Comparison of ENCODE assay signal across 27 cellular contexts in genomic region chr16:4508806-4509205, GRCh38. TPM values are rescaled to one million over a fixed set of nuclear protein-coding genes. Genes with fewer than 3 reads are reported as not detected.
DNase-seq lines count a peak whose midpoint lies in the region; ATAC-seq and TF ChIP-seq lines count a peak whose summit lies in the region.
"Had no signal": no experiment of that assay in that cellular context is flagged by ENCODE, and none has a peak within 500 bp of the region (broad histone marks: within the 10 kb centered on the region; RNA-seq: fewer than 3 reads in every experiment).

No MANE protein-coding gene starts in this region.

- peaks cover 78% of the 10 kb centered on the region for H3K36me3 Mint-ChIP-seq in activated CD8-positive, alpha-beta T cell treated with anti-CD3 and anti-CD28 coated beads, Interleukin-2, amount 10 ng/mL, durations not matched to agents 7 days and 5 days (ENCODE audit: low read depth)
- peaks cover 40% of the 10 kb centered on the region for H3K36me3 Mint-ChIP-seq in activated CD8-positive, alpha-beta T cell treated with anti-CD3 and anti-CD28 coated beads for 36 hours (ENCODE audit: low read depth)
- H3K36me3 Mint-ChIP-seq in CD4-positive, CD25-positive, alpha-beta regulatory T cell, result peaks cover 33% of the 10 kb centered on the region
- peaks cover 83% of the 10 kb centered on the region for H3K36me3 Mint-ChIP-seq in activated T-helper 17 cell treated with anti-CD3 and anti-CD28 coated beads, Interleukin-2, amount 50 U/mL, for 72 hours (ENCODE audit: low read depth)
- peaks cover 0 to 73% (median 12%) of the 10 kb centered on the region in 3 donors for H3K36me3 Mint-ChIP-seq in naive thymus-derived CD8-positive, alpha-beta T cell

- peaks cover 43% of the 10 kb centered on the region for H3K4me1 ChIP-seq in CD4-positive, CD25-positive, alpha-beta regulatory T cell (ENCODE audit: control insufficient read depth, insufficient read depth, low read length, poor library complexity, severe bottlenecking)
- H3K4me1 ChIP-seq: Caco-2, SJCRH30 had no signal

- no peaks in the 10 kb centered on the region for H3K27me3 Mint-ChIP-seq in activated CD8-positive, alpha-beta T cell treated with anti-CD3 and anti-CD28 coated beads, Interleukin-2, amount 10 ng/mL, durations not matched to agents 7 days and 5 days (ENCODE audit: low read depth)
- H3K27me3 Mint-ChIP-seq in activated CD8-positive, alpha-beta T cell treated with anti-CD3 and anti-CD28 coated beads for 36 hours, result no peaks in the 10 kb centered on the region
- H3K27me3 Mint-ChIP-seq in CD4-positive, CD25-positive, alpha-beta regulatory T cell, result no peaks in the 10 kb centered on the region
- H3K27me3 Mint-ChIP-seq in activated T-helper 17 cell treated with anti-CD3 and anti-CD28 coated beads, Interleukin-2, amount 50 U/mL, for 72 hours, result no peaks in the 10 kb centered on the region
- no peaks in the 10 kb centered on the region for H3K27me3 Mint-ChIP-seq in naive thymus-derived CD8-positive, alpha-beta T cell

- peaks cover 56% of the 10 kb centered on the region for H3K36me3 ChIP-seq in CD4-positive, CD25-positive, alpha-beta regulatory T cell (ENCODE audit: control insufficient read depth, insufficient read depth, low read length)
- peaks cover 76% of the 10 kb centered on the region for H3K36me3 ChIP-seq in WERI-Rb-1

- POLR2A ChIA-PET in activated CD8-positive, alpha-beta T cell treated with anti-CD3 and anti-CD28 coated beads, Interleukin-2, amount 10 ng/mL, durations not matched to agents 7 days and 5 days (lab: Charles Lee), result interaction anchor here (0.8 to 1.1 kb wide), 4 partner anchors 8 to 108 kb away, joined by 3 to 5 read pairs (median 4); partner anchors contain the start of gene HMOX2
- POLR2A ChIA-PET in activated CD8-positive, alpha-beta T cell treated with anti-CD3 and anti-CD28 coated beads for 36 hours (lab: Charles Lee), result interaction anchor here (4.8 kb wide), 1 partner anchor 30 kb away, joined by 18 read pairs; no protein-coding TSS in a partner anchor
- POLR2A ChIA-PET in naive thymus-derived CD8-positive, alpha-beta T cell (lab: Charles Lee), result interaction anchor here (0.6 to 15.5 kb wide), 3 partner anchors 9 to 33 kb away, joined by 3 to 324 read pairs (median 207); partner anchors contain the start of genes HMOX2 and NMRAL1

- intact Hi-C loops in activated CD8-positive, alpha-beta T cell treated with anti-CD3 and anti-CD28 coated beads for 36 hours (cut with micrococcal nuclease), result no loop called here

- TF ChIP-seq CTCF in activated CD8-positive, alpha-beta T cell treated with anti-CD3 and anti-CD28 coated beads for 36 hours (IDR thresholded peaks at IDR 0.05), result no peak
- no peak for TF ChIP-seq CTCF in WERI-Rb-1 (IDR thresholded peaks at IDR 0.05; ENCODE audit: low read depth, low read length)

- no peak overlapping the region for H3K4me3 Mint-ChIP-seq in activated CD8-positive, alpha-beta T cell treated with anti-CD3 and anti-CD28 coated beads, Interleukin-2, amount 10 ng/mL, durations not matched to agents 7 days and 5 days
- H3K4me3 Mint-ChIP-seq in activated CD8-positive, alpha-beta T cell treated with anti-CD3 and anti-CD28 coated beads for 36 hours, result no peak overlapping the region
- H3K4me3 Mint-ChIP-seq in CD4-positive, CD25-positive, alpha-beta regulatory T cell, result no peak overlapping the region
- H3K4me3 Mint-ChIP-seq in activated T-helper 17 cell treated with anti-CD3 and anti-CD28 coated beads, Interleukin-2, amount 50 U/mL, for 72 hours, result no peak overlapping the region
- no peak overlapping the region for H3K4me3 Mint-ChIP-seq in naive thymus-derived CD8-positive, alpha-beta T cell
- H3K4me3 Mint-ChIP-seq: H9, HFFc6 had no signal

- no peaks in the 10 kb centered on the region for H3K27me3 ChIP-seq in CD4-positive, CD25-positive, alpha-beta regulatory T cell (ENCODE audit: control insufficient read depth, insufficient read depth, low read length)
- no peaks in the 10 kb centered on the region for H3K27me3 ChIP-seq in WERI-Rb-1 (ENCODE audit: insufficient read depth, low read depth, severe bottlenecking)
- H3K27me3 ChIP-seq: SJCRH30 had no signal

- H3K4me3 ChIP-seq in CD4-positive, CD25-positive, alpha-beta regulatory T cell (ENCODE audit: low read depth, low read length), result no peak overlapping the region
- no peak overlapping the region for H3K4me3 ChIP-seq in WERI-Rb-1 (ENCODE audit: low read depth, low read length)
- H3K4me3 ChIP-seq: GM12878, SJCRH30 had no signal

- peaks cover 65% of the 10 kb centered on the region for H3K4me1 Mint-ChIP-seq in activated CD8-positive, alpha-beta T cell treated with anti-CD3 and anti-CD28 coated beads, Interleukin-2, amount 10 ng/mL, durations not matched to agents 7 days and 5 days (ENCODE audit: low read depth)
- peaks cover 43% of the 10 kb centered on the region for H3K4me1 Mint-ChIP-seq in activated CD8-positive, alpha-beta T cell treated with anti-CD3 and anti-CD28 coated beads for 36 hours (ENCODE audit: low read depth)
- peaks cover 16 to 64% (median 34%) of the 10 kb centered on the region in 4 donors for H3K4me1 Mint-ChIP-seq in CD4-positive, CD25-positive, alpha-beta regulatory T cell
- peaks cover 27% of the 10 kb centered on the region for H3K4me1 Mint-ChIP-seq in activated T-helper 17 cell treated with anti-CD3 and anti-CD28 coated beads, Interleukin-2, amount 50 U/mL, for 72 hours
- H3K4me1 Mint-ChIP-seq in naive thymus-derived CD8-positive, alpha-beta T cell, result peaks cover 29 to 70% (median 59%) of the 10 kb centered on the region in 4 donors

- no peak for ATAC-seq in activated CD8-positive, alpha-beta T cell treated with anti-CD3 and anti-CD28 coated beads, Interleukin-2, amount 10 ng/mL, durations not matched to agents 7 days and 5 days
- no peak for ATAC-seq in activated CD8-positive, alpha-beta T cell treated with anti-CD3 and anti-CD28 coated beads for 36 hours
- ATAC-seq in CD4-positive, CD25-positive, alpha-beta regulatory T cell (ENCODE audit: low read depth in 2 of 2), result no peak
- ATAC-seq in activated T-helper 17 cell treated with anti-CD3 and anti-CD28 coated beads, Interleukin-2, amount 50 U/mL, for 72 hours (replicated peaks), result no peak
- no peak for ATAC-seq in naive thymus-derived CD8-positive, alpha-beta T cell
- ATAC-seq: GM12878, Panc1 had no signal

- H3K9me3 ChIP-seq in CD4-positive, CD25-positive, alpha-beta regulatory T cell (ENCODE audit: control insufficient read depth in 2 of 2, low read length in 2 of 2), result no peaks in the 10 kb centered on the region
- no peaks in the 10 kb centered on the region for H3K9me3 ChIP-seq in WERI-Rb-1 (ENCODE audit: severe bottlenecking)
- H3K9me3 ChIP-seq: Caco-2, SJCRH30 had no signal

- peak overlapping the region; percentile 42 for H3K27ac ChIP-seq in CD4-positive, CD25-positive, alpha-beta regulatory T cell (ENCODE audit: insufficient read depth, low read length, poor library complexity, severe bottlenecking)
- no peak overlapping the region for H3K27ac ChIP-seq in WERI-Rb-1
- H3K27ac ChIP-seq: C4-2B, SJCRH30 had no signal

- no peaks in the 10 kb centered on the region for H3K9me3 Mint-ChIP-seq in activated CD8-positive, alpha-beta T cell treated with anti-CD3 and anti-CD28 coated beads, Interleukin-2, amount 10 ng/mL, durations not matched to agents 7 days and 5 days (ENCODE audit: insufficient read depth)
- H3K9me3 Mint-ChIP-seq in activated CD8-positive, alpha-beta T cell treated with anti-CD3 and anti-CD28 coated beads for 36 hours, result no peaks in the 10 kb centered on the region
- H3K9me3 Mint-ChIP-seq in CD4-positive, CD25-positive, alpha-beta regulatory T cell, result peaks cover 0 to 3% (median 0%) of the 10 kb centered on the region in 7 donors
- H3K9me3 Mint-ChIP-seq in activated T-helper 17 cell treated with anti-CD3 and anti-CD28 coated beads, Interleukin-2, amount 50 U/mL, for 72 hours, result no peaks in the 10 kb centered on the region
- no peaks in the 10 kb centered on the region for H3K9me3 Mint-ChIP-seq in naive thymus-derived CD8-positive, alpha-beta T cell
- H3K9me3 Mint-ChIP-seq: H9, HFFc6 had no signal

- CTCF ChIA-PET in activated CD8-positive, alpha-beta T cell treated with anti-CD3 and anti-CD28 coated beads, Interleukin-2, amount 10 ng/mL, durations not matched to agents 7 days and 5 days (lab: Charles Lee), result interaction anchor here (1.8 to 12.1 kb wide), 4 partner anchors 27 to 77 kb away, joined by 5 to 173 read pairs (median 100); partner anchors contain the start of genes HMOX2 and NMRAL1
- CTCF ChIA-PET in activated CD8-positive, alpha-beta T cell treated with anti-CD3 and anti-CD28 coated beads for 36 hours (lab: Charles Lee), result interaction anchor here (1.2 to 8.8 kb wide), 6 partner anchors 10 to 115 kb away, joined by 3 to 174 read pairs (median 4); partner anchors contain the start of genes CDIP1 and MGRN1

- no peak for DNase-seq in activated CD8-positive, alpha-beta T cell treated with anti-CD3 and anti-CD28 coated beads, Interleukin-2, amount 10 ng/mL, durations not matched to agents 7 days and 5 days
- DNase-seq in activated CD8-positive, alpha-beta T cell treated with anti-CD3 and anti-CD28 coated beads for 36 hours, result no peak
- no peak for DNase-seq in CD4-positive, CD25-positive, alpha-beta regulatory T cell
- no peak for DNase-seq in naive thymus-derived CD8-positive, alpha-beta T cell
- DNase-seq in dedifferentiated amniotic fluid mesenchymal stem cell (ENCODE audit: extremely low spot score) (no peak), iPS-NIHi11 (ENCODE audit: low spot score) (no peak), WERI-Rb-1 (no peak)
- DNase-seq: AML-193, Caco-2, DMS 273 treated with DMSO at 0.1 percent for 48 hours, DMS79 treated with DMSO at 0.1 percent for 48 hours, H9, HFFc6, Kasumi-1, NCI-H1694 treated with DMSO at 0.1 percent for 48 hours, NCI-H2081 treated with DMSO at 0.1 percent for 48 hours, NCI-H2171 treated with DMSO at 0.1 percent for 48 hours, NCI-H524 treated with DMSO at 0.1 percent for 48 hours, NCI-H82, SJCRH30 had no signal

- H3K27ac Mint-ChIP-seq in activated CD8-positive, alpha-beta T cell treated with anti-CD3 and anti-CD28 coated beads, Interleukin-2, amount 10 ng/mL, durations not matched to agents 7 days and 5 days, result peak overlapping the region; percentile 39
- no peak overlapping the region for H3K27ac Mint-ChIP-seq in activated CD8-positive, alpha-beta T cell treated with anti-CD3 and anti-CD28 coated beads for 36 hours
- peak overlapping the region in 2 of 3 donors; percentile 69 to 100 for H3K27ac Mint-ChIP-seq in CD4-positive, CD25-positive, alpha-beta regulatory T cell
- H3K27ac Mint-ChIP-seq in activated T-helper 17 cell treated with anti-CD3 and anti-CD28 coated beads, Interleukin-2, amount 50 U/mL, for 72 hours, result peak overlapping the region; percentile 38
- H3K27ac Mint-ChIP-seq in naive thymus-derived CD8-positive, alpha-beta T cell, result peak overlapping the region in 7 of 10 donors; percentile 34 to 100 (median 84)
- H3K27ac Mint-ChIP-seq: HFFc6 had no signal

RNA-seq across cellular contexts. Expression of gene CDIP1, which starts 29.8 kb away (rescaled TPM):
- total RNA-seq in activated CD8-positive, alpha-beta T cell treated with anti-CD3 and anti-CD28 coated beads, Interleukin-2, amount 10 ng/mL, durations not matched to agents 7 days and 5 days, result 10 to 100 TPM; 44.0 to 48.7 TPM
- 10 to 100 TPM; 31.9 to 32.2 TPM for total RNA-seq in activated CD8-positive, alpha-beta T cell treated with anti-CD3 and anti-CD28 coated beads for 36 hours
- 29.8 TPM for total RNA-seq in CD4-positive, CD25-positive, alpha-beta regulatory T cell
- polyA plus RNA-seq in CD4-positive, CD25-positive, alpha-beta regulatory T cell, result 10 to 100 TPM; 16.4 to 29.6 (median 20.8) TPM
- 10 to 100 TPM; 24.5 to 31.2 TPM for total RNA-seq in activated T-helper 17 cell treated with anti-CD3 and anti-CD28 coated beads, Interleukin-2, amount 50 U/mL, for 72 hours
- total RNA-seq in naive thymus-derived CD8-positive, alpha-beta T cell, result 10 to 100 TPM; 23.4 to 25.5 TPM
- 10 to 100 TPM; 18.2 to 25.3 (median 25.0) TPM for polyA plus RNA-seq in naive thymus-derived CD8-positive, alpha-beta T cell

RNA-seq across cellular contexts. Expression of gene HMOX2, which starts 32.6 kb away (rescaled TPM):
- total RNA-seq in activated CD8-positive, alpha-beta T cell treated with anti-CD3 and anti-CD28 coated beads, Interleukin-2, amount 10 ng/mL, durations not matched to agents 7 days and 5 days, result 10 to 100 TPM; 92.6 to 97.4 TPM
- 10 to 100 TPM; 64.7 to 65.4 TPM for total RNA-seq in activated CD8-positive, alpha-beta T cell treated with anti-CD3 and anti-CD28 coated beads for 36 hours
- total RNA-seq in CD4-positive, CD25-positive, alpha-beta regulatory T cell, result 41.2 TPM
- polyA plus RNA-seq in CD4-positive, CD25-positive, alpha-beta regulatory T cell, result 100 to 1,000 TPM; 104 to 145 (median 126) TPM
- 10 to 100 TPM; 60.0 to 92.1 TPM for total RNA-seq in activated T-helper 17 cell treated with anti-CD3 and anti-CD28 coated beads, Interleukin-2, amount 50 U/mL, for 72 hours
- 10 to 100 TPM; 64.3 to 71.9 TPM for total RNA-seq in naive thymus-derived CD8-positive, alpha-beta T cell
- polyA plus RNA-seq in naive thymus-derived CD8-positive, alpha-beta T cell, result 100 to 1,000 TPM; 123 to 210 (median 145) TPM

RNA-seq across cellular contexts. Expression of gene NMRAL1, which starts 34.4 kb away (rescaled TPM):
- 10 to 100 TPM; 53.6 to 55.6 TPM for total RNA-seq in activated CD8-positive, alpha-beta T cell treated with anti-CD3 and anti-CD28 coated beads, Interleukin-2, amount 10 ng/mL, durations not matched to agents 7 days and 5 days
- total RNA-seq in activated CD8-positive, alpha-beta T cell treated with anti-CD3 and anti-CD28 coated beads for 36 hours, result 10 to 100 TPM; 45.3 to 53.6 TPM
- total RNA-seq in CD4-positive, CD25-positive, alpha-beta regulatory T cell, result 40.7 TPM
- polyA plus RNA-seq in CD4-positive, CD25-positive, alpha-beta regulatory T cell, result 10 to 100 TPM; 45.6 to 61.7 (median 51.6) TPM
- total RNA-seq in activated T-helper 17 cell treated with anti-CD3 and anti-CD28 coated beads, Interleukin-2, amount 50 U/mL, for 72 hours, result 10 to 100 TPM; 56.5 to 63.2 TPM
- total RNA-seq in naive thymus-derived CD8-positive, alpha-beta T cell, result 10 to 100 TPM; 53.7 to 63.1 TPM
- 10 to 100 TPM; 52.3 to 67.9 (median 62.9) TPM for polyA plus RNA-seq in naive thymus-derived CD8-positive, alpha-beta T cell

RNA-seq across cellular contexts. Expression of gene C16orf96, which starts 47.3 kb away (rescaled TPM):
- total RNA-seq in activated CD8-positive, alpha-beta T cell treated with anti-CD3 and anti-CD28 coated beads, Interleukin-2, amount 10 ng/mL, durations not matched to agents 7 days and 5 days, result under 1 TPM; 0.13 TPM
- under 1 TPM; 0.16 to 0.32 TPM for total RNA-seq in activated CD8-positive, alpha-beta T cell treated with anti-CD3 and anti-CD28 coated beads for 36 hours
- 0.17 TPM for total RNA-seq in CD4-positive, CD25-positive, alpha-beta regulatory T cell
- not detected for polyA plus RNA-seq in CD4-positive, CD25-positive, alpha-beta regulatory T cell
- total RNA-seq in activated T-helper 17 cell treated with anti-CD3 and anti-CD28 coated beads, Interleukin-2, amount 50 U/mL, for 72 hours, result not detected
- under 1 TPM; 0.38 to 0.52 TPM for total RNA-seq in naive thymus-derived CD8-positive, alpha-beta T cell
- polyA plus RNA-seq in naive thymus-derived CD8-positive, alpha-beta T cell, result under 1 TPM in 2 of 3 donors, not detected in 1; 0.07 to 0.08 TPM
- total RNA-seq: A172, HFFc6, MCF 10A, SJCRH30 had no signal
- polyA plus RNA-seq: AG04450 had no signal
